Comparison of ENCODE assay signal across 12 cellular contexts in genomic region chr7:117582219-117582704, GRCh38.
DNase-seq lines count a peak whose midpoint lies in the region; ATAC-seq, FAIRE-seq and TF ChIP-seq lines count a peak whose summit lies in the region.
"Had no signal": no experiment of that assay in that cellular context is flagged by ENCODE, and none has a peak within 500 bp of the region (broad histone marks: within the 10 kb centered on the region; RNA-seq: fewer than 3 reads in every experiment).

No MANE protein-coding gene starts in this region.

- no peak for TF ChIP-seq POLR2A in lower leg skin (IDR thresholded peaks at IDR 0.05)

- peak; percentile 67 to 91 (median 78) for ATAC-seq in psoas muscle

- H3K27ac ChIP-seq in psoas muscle, result no peak overlapping the region
- H3K27ac ChIP-seq: breast epithelium, vagina had no signal

- H3K36me3 ChIP-seq in psoas muscle (ENCODE audit: insufficient read depth in 1 of 2, low read depth in 1 of 2), result no peaks in the 10 kb centered on the region
- H3K36me3 ChIP-seq: breast epithelium, vagina had no signal

- intact Hi-C loops in psoas muscle (cut with DNase I), result no loop called here
- intact Hi-C loops in lower leg skin (cut with DNase I; ENCODE audit: low total_unique reads), result no loop called here

- H3K9me3 ChIP-seq in psoas muscle, result no peaks in the 10 kb centered on the region
- H3K9me3 ChIP-seq: breast epithelium, vagina had no signal

- WGBS in psoas muscle, 3 donors, result 13 to 56% (median 13%) methylated on average over 1 of the region's 1 CpG
- WGBS in lower leg skin, 2 donors, result 17 to 25% methylated on average over 1 of the region's 1 CpG

- TF ChIP-seq CTCF in psoas muscle (IDR thresholded peaks at IDR 0.05) (no peak), lower leg skin (IDR thresholded peaks at IDR 0.05) (no peak)

- H3K27me3 ChIP-seq in psoas muscle (ENCODE audit: insufficient read depth in 3 of 3, low read length in 2 of 3), result no peaks in the 10 kb centered on the region
- H3K27me3 ChIP-seq: breast epithelium, vagina had no signal

- no peaks in the 10 kb centered on the region for H3K4me1 ChIP-seq in psoas muscle
- H3K4me1 ChIP-seq: breast epithelium, vagina had no signal

- no peak overlapping the region for H3K4me3 ChIP-seq in psoas muscle
- no peak overlapping the region for H3K4me3 ChIP-seq in lower leg skin (ENCODE audit: low read depth, poor library complexity, severe bottlenecking)
- H3K4me3 ChIP-seq: breast epithelium, vagina had no signal

- DNase-seq in Daoy (ENCODE audit: low read depth) (peak; percentile 93), RCC 7860 (ENCODE audit: low spot score) (peak; percentile 72), glomerular visceral epithelial cell (ENCODE audit: extremely low spot score) (peak; percentile 23), psoas muscle (peak; percentile 50 to 63), NCI-H2227 (lab: John Stamatoyannopoulos, UW; ENCODE audit: unreplicated experiment) (no peak), lower leg skin (ENCODE audit: low spot score in 2 of 2) (no peak)
- no peak for DNase-seq in activated CD4-positive, CD25-positive, alpha-beta regulatory T cell treated with anti-CD3 and anti-CD28 coated beads, Interleukin-2, amount 50 U/mL, for 72 hours
- DNase-seq in stimulated activated naive CD4-positive, alpha-beta T cell treated with Interleukin-2 at 50 U/mL for 16 hours (lab: John Stamatoyannopoulos, UW), result no peak
- DNase-seq: activated CD4-positive, alpha-beta T cell treated with anti-CD3 and anti-CD28 coated beads, Interleukin-2, amount 50 U/mL, for 1 hour; stimulated activated CD4-positive, alpha-beta T cell treated with anti-CD3 and anti-CD28 coated beads, Interleukin-15, amount 100 ng/mL, for 24 hours had no signal

- FAIRE-seq in RCC 7860 (lab: Jason Lieb, UNC), result peak; percentile 58

Comparison
In these comparisons a context has a peak if more than half of its experiments do, and no peak if none do; other contexts are left out.
1. DNase-seq: peak in Daoy (single experiment), RCC 7860 (single experiment), glomerular visceral epithelial cell (single experiment) and psoas muscle (2 of 2); none in NCI-H2227 (single experiment), activated CD4-positive, CD25-positive, alpha-beta regulatory T cell treated with anti-CD3 and anti-CD28 coated beads, Interleukin-2, amount 50 U/mL, for 72 hours (single experiment), stimulated activated naive CD4-positive, alpha-beta T cell treated with Interleukin-2 at 50 U/mL for 16 hours (single experiment) and lower leg skin (0 of 2).